20 cellular contexts compared by ENCODE assay signal in genomic region chr3:98779936-98780335, GRCh38. TPM values are rescaled to one million over a fixed set of nuclear protein-coding genes. Genes with fewer than 3 reads are reported as not detected.
DNase-seq lines count a peak whose midpoint lies in the region; ATAC-seq, FAIRE-seq and TF ChIP-seq lines count a peak whose summit lies in the region.
"Had no signal": no experiment of that assay in that cellular context is flagged by ENCODE, and none has a peak within 500 bp of the region (broad histone marks: within the 10 kb centered on the region; RNA-seq: fewer than 3 reads in every experiment).

No MANE protein-coding gene starts in this region.

- FAIRE-seq in urothelium cell line (lab: Jason Lieb, UNC), result no peak
- FAIRE-seq: A549, D721Med, H1 had no signal

- POLR2A ChIA-PET in MCF 10A (lab: Yijun Ruan, JAX), result interaction anchor here (1.1 to 1.2 kb wide), 2 partner anchors 14 to 99 kb away, joined by 3 to 4 read pairs; no protein-coding TSS in a partner anchor
- POLR2A ChIA-PET in naive thymus-derived CD4-positive, alpha-beta T cell (lab: Charles Lee), result no interaction called here

- DNase-seq in MCF 10A (ENCODE audit: unreplicated experiment) (no peak), breast epithelium (ENCODE audit: low spot score in 2 of 2) (no peak), medulla oblongata (ENCODE audit: extremely low spot score) (peak; percentile 88), urothelium cell line (ENCODE audit: low spot score) (peak; percentile 30), NCI-H82 treated with DMSO at 0.1 percent for 48 hours (lab: John Stamatoyannopoulos, UW; ENCODE audit: unreplicated experiment) (no peak)
- DNase-seq in naive thymus-derived CD4-positive, alpha-beta T cell, result no peak
- DNase-seq: activated T-cell treated with anti-CD3 and anti-CD28 coated beads, Interleukin-2, amount 50 U/mL, for 72 hours; cerebellar nuclear complex; glutamatergic neuron; NCI-H1048; NCI-H526; SJCRH30; stimulated activated CD4-positive, alpha-beta T cell treated with anti-CD3 and anti-CD28 coated beads, Interleukin-4, amount 100 ng/mL, for 4 hours; testis had no signal

- H3K4me1 ChIP-seq in breast epithelium, result no peaks in the 10 kb centered on the region
- no peaks in the 10 kb centered on the region for H3K4me1 ChIP-seq in naive thymus-derived CD4-positive, alpha-beta T cell (ENCODE audit: control insufficient read depth in 2 of 2, insufficient read depth in 2 of 2, low read length in 2 of 2)
- H3K4me1 ChIP-seq: parathyroid adenoma, testis had no signal

- peak overlapping the region in 1 of 2 donors; percentile 55 for H3K27ac ChIP-seq in breast epithelium
- H3K27ac ChIP-seq in cingulate gyrus (ENCODE audit: low read depth, low read length), result peak overlapping the region; percentile 31
- H3K27ac ChIP-seq in naive thymus-derived CD4-positive, alpha-beta T cell (ENCODE audit: low read depth, low read length), result no peak overlapping the region
- H3K27ac ChIP-seq: A549, parathyroid adenoma, SJCRH30, testis had no signal

- no peak overlapping the region for H3K4me3 ChIP-seq in breast epithelium
- H3K4me3 ChIP-seq in naive thymus-derived CD4-positive, alpha-beta T cell (ENCODE audit: low read length), result no peak overlapping the region
- H3K4me3 ChIP-seq: A549, SJCRH30, testis had no signal

- intact Hi-C loops in MCF 10A (cut with micrococcal nuclease) (loop anchor here (2.0 kb wide), 1 partner anchor 47 kb away; no protein-coding TSS in a partner anchor), breast epithelium (cut with DNase I; ENCODE audit: low total_unique reads) (no loop called here)
- intact Hi-C loops in naive thymus-derived CD4-positive, alpha-beta T cell (cut with micrococcal nuclease), result no loop called here

- H3K4me3 Mint-ChIP-seq in MCF 10A (ENCODE audit: unreplicated experiment), result no peak overlapping the region
- H3K4me3 Mint-ChIP-seq in naive thymus-derived CD4-positive, alpha-beta T cell, result no peak overlapping the region
- H3K4me3 Mint-ChIP-seq: activated T-cell treated with anti-CD3 and anti-CD28 coated beads, Interleukin-2, amount 50 U/mL, for 72 hours had no signal

- BruUV-seq in MCF 10A (replicated peaks; lab: Mats Ljungman, UMichigan), result no TSS peak

- CTCF ChIA-PET in MCF 10A (lab: Yijun Ruan, JAX), result interaction anchor here (0.5 to 5.0 kb wide), 5 partner anchors 12 to 811 kb away, joined by 3 to 30 read pairs (median 3); no protein-coding TSS in a partner anchor
- CTCF ChIA-PET in naive thymus-derived CD4-positive, alpha-beta T cell (lab: Charles Lee), result no interaction called here

- no peak for TF ChIP-seq POLR2A in breast epithelium (IDR thresholded peaks at IDR 0.05)

- no peaks in the 10 kb centered on the region for H3K9me3 ChIP-seq in breast epithelium
- no peaks in the 10 kb centered on the region for H3K9me3 ChIP-seq in naive thymus-derived CD4-positive, alpha-beta T cell (ENCODE audit: control insufficient read depth in 2 of 3, low read length in 3 of 3)
- H3K9me3 ChIP-seq: A549, SJCRH30, testis had no signal

- TF ChIP-seq CTCF in MCF 10A (IDR thresholded peaks at IDR 0.05; ENCODE audit: unreplicated experiment) (no peak), breast epithelium (IDR thresholded peaks at IDR 0.05) (no peak)

- no peaks in the 10 kb centered on the region for H3K36me3 ChIP-seq in breast epithelium
- no peaks in the 10 kb centered on the region for H3K36me3 ChIP-seq in naive thymus-derived CD4-positive, alpha-beta T cell (ENCODE audit: control insufficient read depth in 2 of 3, insufficient read depth in 3 of 3, low read length in 3 of 3)
- H3K36me3 ChIP-seq: SJCRH30 had no signal

- H3K36me3 Mint-ChIP-seq in MCF 10A (ENCODE audit: insufficient read depth, unreplicated experiment), result peaks cover 7% of the 10 kb centered on the region
- peaks cover 0 to 3% (median 0%) of the 10 kb centered on the region in 5 donors for H3K36me3 Mint-ChIP-seq in naive thymus-derived CD4-positive, alpha-beta T cell

- no peak for ATAC-seq in naive thymus-derived CD4-positive, alpha-beta T cell
- no peak for ATAC-seq in GM18867 (IDR thresholded peaks at IDR 0.05; ENCODE audit: unreplicated experiment)
- ATAC-seq: A549; activated T-cell treated with anti-CD3 and anti-CD28 coated beads, Interleukin-2, amount 50 U/mL, for 72 hours had no signal

- H3K27me3 ChIP-seq in breast epithelium, result no peaks in the 10 kb centered on the region
- H3K27me3 ChIP-seq in naive thymus-derived CD4-positive, alpha-beta T cell (ENCODE audit: control insufficient read depth in 2 of 2, insufficient read depth in 2 of 2, low read length in 2 of 2), result no peaks in the 10 kb centered on the region
- H3K27me3 ChIP-seq: SJCRH30, testis had no signal

- H3K9me3 Mint-ChIP-seq in MCF 10A (ENCODE audit: unreplicated experiment), result no peaks in the 10 kb centered on the region
- H3K9me3 Mint-ChIP-seq in naive thymus-derived CD4-positive, alpha-beta T cell, result peaks cover 0 to 2% (median 0%) of the 10 kb centered on the region in 11 donors
- H3K9me3 Mint-ChIP-seq: activated T-cell treated with anti-CD3 and anti-CD28 coated beads, Interleukin-2, amount 50 U/mL, for 72 hours had no signal

- no peaks in the 10 kb centered on the region for H3K27me3 Mint-ChIP-seq in MCF 10A (ENCODE audit: insufficient read depth, unreplicated experiment)
- H3K27me3 Mint-ChIP-seq in naive thymus-derived CD4-positive, alpha-beta T cell, result peaks cover 9 to 42% (median 24%) of the 10 kb centered on the region in 5 donors

- peaks cover 52% of the 10 kb centered on the region for H3K4me1 Mint-ChIP-seq in MCF 10A (ENCODE audit: insufficient read depth, unreplicated experiment)
- peaks cover 0 to 8% (median 0%) of the 10 kb centered on the region in 7 donors for H3K4me1 Mint-ChIP-seq in naive thymus-derived CD4-positive, alpha-beta T cell

- peak overlapping the region; percentile 43 for H3K27ac Mint-ChIP-seq in MCF 10A (ENCODE audit: low read depth, unreplicated experiment)
- H3K27ac Mint-ChIP-seq in naive thymus-derived CD4-positive, alpha-beta T cell, result no peak overlapping the region
- H3K27ac Mint-ChIP-seq: activated T-cell treated with anti-CD3 and anti-CD28 coated beads, Interleukin-2, amount 50 U/mL, for 72 hours had no signal

RNA-seq across cellular contexts. Expression of gene ST3GAL6, which starts 16.8 kb away (rescaled TPM):
- total RNA-seq in MCF 10A (2022) (1.2 and 1.5 TPM in 2 replicates), breast epithelium (10 to 100 TPM; 16.1 to 52.6 (median 22.1) TPM)
- 10 to 100 TPM in 1 of 5 experiments, 1 to 10 TPM in 1, under 1 TPM in 2, not detected in 1; 0.62 to 13.5 (median 1.2) TPM for total RNA-seq in naive thymus-derived CD4-positive, alpha-beta T cell
- under 1 TPM in 1 of 2 donors, not detected in 1; 0.47 TPM for polyA plus RNA-seq in naive thymus-derived CD4-positive, alpha-beta T cell

Comparison
In these comparisons a context has a peak if more than half of its experiments do, and no peak if none do; other contexts are left out.
1. DNase-seq: peak in medulla oblongata (single experiment) and urothelium cell line (single experiment); none in MCF 10A (single experiment), breast epithelium (0 of 2), naive thymus-derived CD4-positive, alpha-beta T cell (0 of 9) and NCI-H82 treated with DMSO at 0.1 percent for 48 hours (single experiment).